8 cellular contexts compared by ENCODE assay signal in genomic region chr2:231680992-231681852, GRCh38. TPM values are rescaled to one million over a fixed set of nuclear protein-coding genes. Genes with fewer than 3 reads are reported as not detected.
A peak's percentile ranks its signal among the peaks of the same experiment; 100 is the strongest.
DNase-seq lines count a peak whose midpoint lies in the region; ATAC-seq and TF ChIP-seq lines count a peak whose summit lies in the region.

No MANE protein-coding gene starts in this region.

- H3K4me1 ChIP-seq in naive thymus-derived CD4-positive, alpha-beta T cell (ENCODE audit: control insufficient read depth in 2 of 2, insufficient read depth in 2 of 2, low read length in 2 of 2), result peaks cover 0 to 3% of the 10 kb centered on the region in 2 donors

- H3K36me3 ChIP-seq in naive thymus-derived CD4-positive, alpha-beta T cell (ENCODE audit: control insufficient read depth in 2 of 3, insufficient read depth in 3 of 3, low read length in 3 of 3), result no peaks in the 10 kb centered on the region

- no peaks in the 10 kb centered on the region for H3K9me3 Mint-ChIP-seq in activated CD4-positive, alpha-beta memory T cell treated with anti-CD3 and anti-CD28 coated beads, Interleukin-2, amount 10 ng/mL, durations not matched to agents 7 days and 5 days
- H3K9me3 Mint-ChIP-seq in naive thymus-derived CD4-positive, alpha-beta T cell, result peaks cover 0 to 3% (median 0%) of the 10 kb centered on the region in 11 donors

- no peak overlapping the region for H3K27ac Mint-ChIP-seq in activated CD4-positive, alpha-beta memory T cell treated with anti-CD3 and anti-CD28 coated beads, Interleukin-2, amount 10 ng/mL, durations not matched to agents 7 days and 5 days
- no peak overlapping the region for H3K27ac Mint-ChIP-seq in naive thymus-derived CD4-positive, alpha-beta T cell

- H3K27ac ChIP-seq in naive thymus-derived CD4-positive, alpha-beta T cell (ENCODE audit: low read depth, low read length), result no peak overlapping the region

- POLR2A ChIA-PET in activated CD4-positive, alpha-beta memory T cell treated with anti-CD3 and anti-CD28 coated beads, Interleukin-2, amount 10 ng/mL, durations not matched to agents 7 days and 5 days (lab: Charles Lee), result interaction anchor here (0.6 to 15.2 kb wide), 4 partner anchors 14 to 52 kb away, joined by 3 to 141 read pairs (median 7); partner anchors contain the start of gene PTMA
- POLR2A ChIA-PET in naive thymus-derived CD4-positive, alpha-beta T cell (lab: Charles Lee), result interaction anchor here (10.2 to 11.6 kb wide), 2 partner anchors 27 to 33 kb away, joined by 75 to 80 read pairs; partner anchors contain the start of gene PTMA

- H3K4me3 ChIP-seq in fibroblast of villous mesenchyme (ENCODE audit: low read depth, low read length), result peak overlapping the region; percentile 57
- H3K4me3 ChIP-seq in naive thymus-derived CD4-positive, alpha-beta T cell (ENCODE audit: low read length), result no peak overlapping the region

- ATAC-seq in GM19463 (IDR thresholded peaks at IDR 0.05; ENCODE audit: unreplicated experiment), result peak; percentile 69
- peak; percentile 47 for ATAC-seq in HG03565 (IDR thresholded peaks at IDR 0.05; ENCODE audit: unreplicated experiment)
- ATAC-seq in naive thymus-derived CD4-positive, alpha-beta T cell, result peak; percentile 22

- no peak for TF ChIP-seq CTCF in fibroblast of villous mesenchyme (IDR thresholded peaks at IDR 0.05; ENCODE audit: insufficient read depth, low read depth, low read length)

- H3K4me3 Mint-ChIP-seq in activated CD4-positive, alpha-beta memory T cell treated with anti-CD3 and anti-CD28 coated beads, Interleukin-2, amount 10 ng/mL, durations not matched to agents 7 days and 5 days, result peak overlapping the region; percentile 27
- H3K4me3 Mint-ChIP-seq in naive thymus-derived CD4-positive, alpha-beta T cell, result peak overlapping the region; percentile 50 to 79 (median 70)

- peak; percentile 75 for DNase-seq in DMS79 treated with DMSO at 0.1 percent for 48 hours (lab: John Stamatoyannopoulos, UW)
- DNase-seq in activated CD4-positive, alpha-beta memory T cell treated with anti-CD3 and anti-CD28 coated beads, Interleukin-2, amount 10 ng/mL, durations not matched to agents 7 days and 5 days, result no peak
- peak; percentile 87 for DNase-seq in fibroblast of villous mesenchyme (ENCODE audit: low read depth)
- no peak for DNase-seq in naive thymus-derived CD4-positive, alpha-beta T cell
- DNase-seq in NCI-H345 (lab: John Stamatoyannopoulos, UW), result no peak
- no peak for DNase-seq in NCI-H187 (lab: John Stamatoyannopoulos, UW)

- CTCF ChIA-PET in activated CD4-positive, alpha-beta memory T cell treated with anti-CD3 and anti-CD28 coated beads, Interleukin-2, amount 10 ng/mL, durations not matched to agents 7 days and 5 days (lab: Charles Lee), result interaction anchor here (0.6 to 3.8 kb wide), 2 partner anchors 33 to 39 kb away, joined by 3 to 20 read pairs; no protein-coding TSS in a partner anchor
- CTCF ChIA-PET in naive thymus-derived CD4-positive, alpha-beta T cell (lab: Charles Lee), result interaction anchor here (0.6 to 21.3 kb wide), 2 partner anchors 14 to 36 kb away, joined by 8 to 475 read pairs; no protein-coding TSS in a partner anchor

- no peaks in the 10 kb centered on the region for H3K27me3 ChIP-seq in naive thymus-derived CD4-positive, alpha-beta T cell (ENCODE audit: control insufficient read depth in 2 of 2, insufficient read depth in 2 of 2, low read length in 2 of 2)

- H3K4me1 Mint-ChIP-seq in activated CD4-positive, alpha-beta memory T cell treated with anti-CD3 and anti-CD28 coated beads, Interleukin-2, amount 10 ng/mL, durations not matched to agents 7 days and 5 days, result peaks cover 4% of the 10 kb centered on the region
- H3K4me1 Mint-ChIP-seq in naive thymus-derived CD4-positive, alpha-beta T cell, result peaks cover 5 to 15% (median 11%) of the 10 kb centered on the region in 7 donors

- intact Hi-C loops in naive thymus-derived CD4-positive, alpha-beta T cell (cut with micrococcal nuclease), result no loop called here

- no peaks in the 10 kb centered on the region for H3K9me3 ChIP-seq in naive thymus-derived CD4-positive, alpha-beta T cell (ENCODE audit: control insufficient read depth in 2 of 3, low read length in 3 of 3)

- no peaks in the 10 kb centered on the region for H3K36me3 Mint-ChIP-seq in activated CD4-positive, alpha-beta memory T cell treated with anti-CD3 and anti-CD28 coated beads, Interleukin-2, amount 10 ng/mL, durations not matched to agents 7 days and 5 days (ENCODE audit: low read depth)
- peaks cover 0 to 6% (median 0%) of the 10 kb centered on the region in 5 donors for H3K36me3 Mint-ChIP-seq in naive thymus-derived CD4-positive, alpha-beta T cell

- H3K27me3 Mint-ChIP-seq in activated CD4-positive, alpha-beta memory T cell treated with anti-CD3 and anti-CD28 coated beads, Interleukin-2, amount 10 ng/mL, durations not matched to agents 7 days and 5 days, result peaks cover 16% of the 10 kb centered on the region
- H3K27me3 Mint-ChIP-seq in naive thymus-derived CD4-positive, alpha-beta T cell, result peaks cover 15 to 28% (median 22%) of the 10 kb centered on the region in 5 donors

RNA-seq across cellular contexts. Expression of gene PTMA, which starts 27.1 kb away (rescaled TPM):
- 1,000 to 10,000 TPM; 1,300 to 1,326 TPM for total RNA-seq in activated CD4-positive, alpha-beta memory T cell treated with anti-CD3 and anti-CD28 coated beads, Interleukin-2, amount 10 ng/mL, durations not matched to agents 7 days and 5 days
- total RNA-seq in fibroblast of villous mesenchyme, result 598 and 694 TPM in 2 replicates
- total RNA-seq in naive thymus-derived CD4-positive, alpha-beta T cell, result 1,000 to 10,000 TPM; 1,211 to 1,988 (median 1,290) TPM
- polyA plus RNA-seq in naive thymus-derived CD4-positive, alpha-beta T cell, result 1,000 to 10,000 TPM; 1,543 to 2,051 TPM

Comparison
In these comparisons a context has a peak if more than half of its experiments do, and no peak if none do; other contexts are left out.
1. DNase-seq: peak in DMS79 treated with DMSO at 0.1 percent for 48 hours (single experiment) and fibroblast of villous mesenchyme (single experiment); none in activated CD4-positive, alpha-beta memory T cell treated with anti-CD3 and anti-CD28 coated beads, Interleukin-2, amount 10 ng/mL, durations not matched to agents 7 days and 5 days (single experiment), naive thymus-derived CD4-positive, alpha-beta T cell (0 of 9), NCI-H345 (single experiment) and NCI-H187 (0 of 2).
2. Peak in every context shown above with its lines, with median percentiles within 50 percentile points of each other: ATAC-seq.